In the genomic region with DNA sequence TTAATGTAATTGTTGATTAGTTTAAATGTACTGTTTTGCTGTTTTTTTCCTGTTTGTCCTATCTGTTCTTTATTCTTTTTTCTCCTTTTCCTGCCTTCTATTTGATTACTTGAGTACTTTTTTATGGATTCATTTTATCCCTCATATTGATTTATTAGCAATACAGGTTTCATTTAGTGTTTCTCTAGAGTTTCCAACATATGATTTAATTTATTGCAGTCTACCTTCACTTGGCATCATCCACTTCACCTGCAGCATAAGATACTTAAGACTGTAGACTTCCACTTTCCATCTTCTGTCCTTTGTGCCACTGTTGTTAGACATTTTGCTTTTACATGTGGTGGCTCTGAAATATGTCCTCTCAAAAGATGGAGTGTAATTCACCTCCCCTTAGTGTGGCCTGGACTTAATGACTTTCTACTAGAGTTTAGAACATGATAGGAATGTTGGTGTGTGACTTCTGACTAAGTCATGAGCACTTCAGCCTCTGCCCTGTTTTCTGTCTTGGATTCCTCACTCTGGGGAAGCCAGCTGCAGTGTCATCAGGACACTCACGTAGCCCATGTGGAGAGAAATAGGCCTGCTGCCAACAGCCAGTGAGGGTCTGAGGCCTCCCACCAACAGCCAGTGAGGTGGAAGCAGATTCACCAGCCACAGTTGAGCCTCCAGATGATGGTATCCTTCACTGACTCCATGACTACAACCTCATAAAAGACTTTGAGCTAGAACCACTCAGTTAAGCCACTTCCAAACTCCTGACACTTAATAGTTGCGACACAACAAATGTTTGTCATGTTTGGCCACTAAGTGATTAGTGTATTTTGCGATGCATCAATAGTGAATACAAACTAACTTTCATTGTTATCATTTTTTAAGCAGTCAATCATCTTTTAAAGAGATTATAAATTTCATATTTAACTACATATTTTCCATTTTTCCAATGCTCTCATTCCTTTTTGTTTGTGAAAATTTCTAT, we compare ENCODE assay signal across 1 cellular context.
TF ChIP-seq lines count a peak whose summit lies in the region.

No MANE protein-coding gene starts in this region.

TF ChIP-seq in K562, 482 proteins besides CTCF, POLR2A, EP300 and RAD21 (continued from another document and continues in another):
- TF ChIP-seq ZBTB49 (CRISPR knock-in tag; IDR thresholded peaks at IDR 0.05; ENCODE audit: borderline replicate concordance), result no peak
- TF ChIP-seq POLR2G (IDR thresholded peaks at IDR 0.05; ENCODE audit: low read depth, low read length), result peak; percentile 62
- no peak for TF ChIP-seq FOSL1 (tag; conservative IDR thresholded peaks at IDR 0.05)
- peak; percentile 64 for TF ChIP-seq TEAD4 (IDR thresholded peaks at IDR 0.05; ENCODE audit: low read length)
- TF ChIP-seq TEAD4 (CRISPR knock-in tag; IDR thresholded peaks at IDR 0.05; ENCODE audit: borderline replicate concordance), result no peak
- TF ChIP-seq HNRNPUL1 (IDR thresholded peaks at IDR 0.05; ENCODE audit: low read length), result 0 out of 2 replicates have a peak, but pooled peaks have one; percentile 74
- TF ChIP-seq, protein P1, sequence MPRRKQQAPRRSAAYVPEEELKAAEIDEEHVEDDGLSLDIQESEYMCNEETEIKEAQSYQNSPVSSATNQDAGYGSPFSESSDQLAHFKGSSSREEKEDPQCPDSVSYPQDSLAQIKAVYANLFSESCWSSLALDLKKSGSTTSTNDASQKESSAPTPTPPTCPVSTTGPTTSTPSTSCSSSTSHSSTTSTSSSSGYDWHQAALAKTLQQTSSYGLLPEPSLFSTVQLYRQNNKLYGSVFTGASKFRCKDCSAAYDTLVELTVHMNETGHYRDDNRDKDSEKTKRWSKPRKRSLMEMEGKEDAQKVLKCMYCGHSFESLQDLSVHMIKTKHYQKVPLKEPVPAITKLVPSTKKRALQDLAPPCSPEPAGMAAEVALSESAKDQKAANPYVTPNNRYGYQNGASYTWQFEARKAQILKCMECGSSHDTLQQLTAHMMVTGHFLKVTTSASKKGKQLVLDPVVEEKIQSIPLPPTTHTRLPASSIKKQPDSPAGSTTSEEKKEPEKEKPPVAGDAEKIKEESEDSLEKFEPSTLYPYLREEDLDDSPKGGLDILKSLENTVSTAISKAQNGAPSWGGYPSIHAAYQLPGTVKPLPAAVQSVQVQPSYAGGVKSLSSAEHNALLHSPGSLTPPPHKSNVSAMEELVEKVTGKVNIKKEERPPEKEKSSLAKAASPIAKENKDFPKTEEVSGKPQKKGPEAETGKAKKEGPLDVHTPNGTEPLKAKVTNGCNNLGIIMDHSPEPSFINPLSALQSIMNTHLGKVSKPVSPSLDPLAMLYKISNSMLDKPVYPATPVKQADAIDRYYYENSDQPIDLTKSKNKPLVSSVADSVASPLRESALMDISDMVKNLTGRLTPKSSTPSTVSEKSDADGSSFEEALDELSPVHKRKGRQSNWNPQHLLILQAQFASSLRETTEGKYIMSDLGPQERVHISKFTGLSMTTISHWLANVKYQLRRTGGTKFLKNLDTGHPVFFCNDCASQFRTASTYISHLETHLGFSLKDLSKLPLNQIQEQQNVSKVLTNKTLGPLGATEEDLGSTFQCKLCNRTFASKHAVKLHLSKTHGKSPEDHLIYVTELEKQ (CRISPR knock-in tag; IDR thresholded peaks at IDR 0.05), result no peak
- TF ChIP-seq, protein P2, sequence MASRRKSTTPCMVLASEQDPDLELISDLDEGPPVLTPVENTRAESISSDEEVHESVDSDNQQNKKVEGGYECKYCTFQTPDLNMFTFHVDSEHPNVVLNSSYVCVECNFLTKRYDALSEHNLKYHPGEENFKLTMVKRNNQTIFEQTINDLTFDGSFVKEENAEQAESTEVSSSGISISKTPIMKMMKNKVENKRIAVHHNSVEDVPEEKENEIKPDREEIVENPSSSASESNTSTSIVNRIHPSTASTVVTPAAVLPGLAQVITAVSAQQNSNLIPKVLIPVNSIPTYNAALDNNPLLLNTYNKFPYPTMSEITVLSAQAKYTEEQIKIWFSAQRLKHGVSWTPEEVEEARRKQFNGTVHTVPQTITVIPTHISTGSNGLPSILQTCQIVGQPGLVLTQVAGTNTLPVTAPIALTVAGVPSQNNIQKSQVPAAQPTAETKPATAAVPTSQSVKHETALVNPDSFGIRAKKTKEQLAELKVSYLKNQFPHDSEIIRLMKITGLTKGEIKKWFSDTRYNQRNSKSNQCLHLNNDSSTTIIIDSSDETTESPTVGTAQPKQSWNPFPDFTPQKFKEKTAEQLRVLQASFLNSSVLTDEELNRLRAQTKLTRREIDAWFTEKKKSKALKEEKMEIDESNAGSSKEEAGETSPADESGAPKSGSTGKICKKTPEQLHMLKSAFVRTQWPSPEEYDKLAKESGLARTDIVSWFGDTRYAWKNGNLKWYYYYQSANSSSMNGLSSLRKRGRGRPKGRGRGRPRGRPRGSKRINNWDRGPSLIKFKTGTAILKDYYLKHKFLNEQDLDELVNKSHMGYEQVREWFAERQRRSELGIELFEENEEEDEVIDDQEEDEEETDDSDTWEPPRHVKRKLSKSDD (conservative IDR thresholded peaks at IDR 0.05; ENCODE audit: low read length), result no peak
- TF ChIP-seq ZNF165 (CRISPR knock-in tag; IDR thresholded peaks at IDR 0.05; ENCODE audit: borderline replicate concordance), result no peak
- TF ChIP-seq MCM2 (IDR thresholded peaks at IDR 0.05; ENCODE audit: low read depth), result no peak
- TF ChIP-seq, protein P3, sequence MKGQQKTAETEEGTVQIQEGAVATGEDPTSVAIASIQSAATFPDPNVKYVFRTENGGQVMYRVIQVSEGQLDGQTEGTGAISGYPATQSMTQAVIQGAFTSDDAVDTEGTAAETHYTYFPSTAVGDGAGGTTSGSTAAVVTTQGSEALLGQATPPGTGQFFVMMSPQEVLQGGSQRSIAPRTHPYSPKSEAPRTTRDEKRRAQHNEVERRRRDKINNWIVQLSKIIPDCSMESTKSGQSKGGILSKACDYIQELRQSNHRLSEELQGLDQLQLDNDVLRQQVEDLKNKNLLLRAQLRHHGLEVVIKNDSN (CRISPR knock-in tag; IDR thresholded peaks at IDR 0.05), result no peak
- no peak for TF ChIP-seq SIN3B (IDR thresholded peaks at IDR 0.05; ENCODE audit: low read depth)
- no peak for TF ChIP-seq KLF6 (CRISPR knock-in tag; IDR thresholded peaks at IDR 0.05; ENCODE audit: borderline replicate concordance)
- no peak for TF ChIP-seq ZKSCAN3 (CRISPR knock-in tag; IDR thresholded peaks at IDR 0.05)
- TF ChIP-seq, protein P4, sequence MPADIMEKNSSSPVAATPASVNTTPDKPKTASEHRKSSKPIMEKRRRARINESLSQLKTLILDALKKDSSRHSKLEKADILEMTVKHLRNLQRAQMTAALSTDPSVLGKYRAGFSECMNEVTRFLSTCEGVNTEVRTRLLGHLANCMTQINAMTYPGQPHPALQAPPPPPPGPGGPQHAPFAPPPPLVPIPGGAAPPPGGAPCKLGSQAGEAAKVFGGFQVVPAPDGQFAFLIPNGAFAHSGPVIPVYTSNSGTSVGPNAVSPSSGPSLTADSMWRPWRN (IDR thresholded peaks at IDR 0.05; ENCODE audit: low read depth), result no peak
- TF ChIP-seq POLR2AphosphoS2 (IDR thresholded peaks at IDR 0.05; ENCODE audit: low read length), result peak; percentile 100
- TF ChIP-seq ZBTB2 (IDR thresholded peaks at IDR 0.05), result no peak
- no peak for TF ChIP-seq ZSCAN29 (IDR thresholded peaks at IDR 0.05)
- no peak for TF ChIP-seq ELF1 (tag; IDR thresholded peaks at IDR 0.05)
- TF ChIP-seq ZBTB1 (CRISPR knock-in tag; IDR thresholded peaks at IDR 0.05; ENCODE audit: borderline replicate concordance, low read depth), result no peak
- no peak for TF ChIP-seq DMBX1 (CRISPR knock-in tag; IDR thresholded peaks at IDR 0.05; ENCODE audit: borderline replicate concordance)
- TF ChIP-seq GATA2 (CRISPR knock-in tag; IDR thresholded peaks at IDR 0.05), result 0 out of 2 replicates have a peak, but pooled peaks have one; percentile 9
- TF ChIP-seq SAFB2 (IDR thresholded peaks at IDR 0.05; ENCODE audit: borderline replicate concordance, low read depth, low read length, severe bottlenecking), result no peak
- 0 out of 2 replicates have a peak, but pooled peaks have one; percentile 15 for TF ChIP-seq MXI1 (IDR thresholded peaks at IDR 0.05; ENCODE audit: low read depth, low read length)
- TF ChIP-seq SMARCB1 (IDR thresholded peaks at IDR 0.05; ENCODE audit: insufficient read length, low read depth), result no peak
- TF ChIP-seq, protein P5, sequence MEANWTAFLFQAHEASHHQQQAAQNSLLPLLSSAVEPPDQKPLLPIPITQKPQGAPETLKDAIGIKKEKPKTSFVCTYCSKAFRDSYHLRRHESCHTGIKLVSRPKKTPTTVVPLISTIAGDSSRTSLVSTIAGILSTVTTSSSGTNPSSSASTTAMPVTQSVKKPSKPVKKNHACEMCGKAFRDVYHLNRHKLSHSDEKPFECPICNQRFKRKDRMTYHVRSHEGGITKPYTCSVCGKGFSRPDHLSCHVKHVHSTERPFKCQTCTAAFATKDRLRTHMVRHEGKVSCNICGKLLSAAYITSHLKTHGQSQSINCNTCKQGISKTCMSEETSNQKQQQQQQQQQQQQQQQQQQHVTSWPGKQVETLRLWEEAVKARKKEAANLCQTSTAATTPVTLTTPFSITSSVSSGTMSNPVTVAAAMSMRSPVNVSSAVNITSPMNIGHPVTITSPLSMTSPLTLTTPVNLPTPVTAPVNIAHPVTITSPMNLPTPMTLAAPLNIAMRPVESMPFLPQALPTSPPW (CRISPR knock-in tag; IDR thresholded peaks at IDR 0.05), result no peak
- peak; percentile 43; the same call in 1 of the 2 replicates for TF ChIP-seq ZNF134 (CRISPR knock-in tag; conservative IDR thresholded peaks at IDR 0.05)
- TF ChIP-seq TFAM (CRISPR knock-in tag; conservative IDR thresholded peaks at IDR 0.05), result no peak
- peak; percentile 8; the same call in 1 of the 2 replicates for TF ChIP-seq JUND (IDR thresholded peaks at IDR 0.05; ENCODE audit: borderline replicate concordance, low read depth, low read length)
- TF ChIP-seq JUND (tag; IDR thresholded peaks at IDR 0.05; ENCODE audit: borderline replicate concordance, low read depth, low read length), result no peak
- TF ChIP-seq POLR3A (IDR thresholded peaks at IDR 0.05; ENCODE audit: borderline replicate concordance, extremely low read depth, insufficient read depth, insufficient read length), result no peak
- 0 out of 2 replicates have a peak, but pooled peaks have one; percentile 75 for TF ChIP-seq ZBTB17 (CRISPR knock-in tag; IDR thresholded peaks at IDR 0.05)
- peak; percentile 55; the same call in 1 of the 2 replicates for TF ChIP-seq BCL6 (CRISPR knock-in tag; IDR thresholded peaks at IDR 0.05)
- 0 out of 2 replicates have a peak, but pooled peaks have one; percentile 4 for TF ChIP-seq MECOM (CRISPR knock-in tag; IDR thresholded peaks at IDR 0.05)
- TF ChIP-seq MYNN (IDR thresholded peaks at IDR 0.05), result peak; percentile 94
- TF ChIP-seq MYNN (CRISPR knock-in tag; IDR thresholded peaks at IDR 0.05), result no peak
- no peak for TF ChIP-seq RBBP5 (IDR thresholded peaks at IDR 0.05; ENCODE audit: borderline replicate concordance, insufficient read depth, low read length, poor library complexity, severe bottlenecking)
